Comparison of ENCODE assay signal across 18 cellular contexts in the genomic region with DNA sequence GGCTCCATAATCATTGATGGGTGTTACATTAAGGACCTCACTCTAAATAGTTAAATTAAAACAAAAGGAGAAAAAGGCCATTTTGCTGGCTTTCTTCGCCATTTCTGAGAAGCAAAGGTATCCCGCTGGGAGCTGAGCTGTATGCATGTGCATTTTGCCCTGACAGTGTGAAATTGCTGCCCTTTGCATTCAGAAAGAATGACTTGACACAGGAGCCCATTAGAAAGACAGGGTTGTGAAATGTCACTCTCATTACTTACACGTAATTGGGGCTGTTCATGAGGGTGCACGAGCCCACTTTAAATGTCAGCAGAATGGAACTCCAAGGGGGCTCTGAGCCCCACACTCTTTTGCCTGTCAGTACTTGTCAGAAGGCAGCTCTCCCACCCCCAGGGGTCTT.
DNase-seq lines count a peak whose midpoint lies in the region; ATAC-seq and TF ChIP-seq lines count a peak whose summit lies in the region.
"Had no signal": no experiment of that assay in that cellular context is flagged by ENCODE, and none has a peak within 500 bp of the region (broad histone marks: within the 10 kb centered on the region; RNA-seq: fewer than 3 reads in every experiment).

No MANE protein-coding gene starts in this region.

- H3K27me3 ChIP-seq in HUES64 (ENCODE audit: insufficient read depth, low read length) (no peaks in the 10 kb centered on the region), sigmoid colon (no peaks in the 10 kb centered on the region)

- WGBS in HUES64, result 4% methylated on average over 4 of the region's 4 CpGs
- WGBS in sigmoid colon, 2 donors, result 88 to 91% methylated on average over 4 of the region's 4 CpGs

- no peak overlapping the region for H3K4me3 Mint-ChIP-seq in T-helper 1 cell treated with Interleukin-12 subunit alpha and Interleukin-12 subunit beta and Interleukin-4 antibody, amounts not matched to agents 30 μg/mL and 1 μg/mL, for 36 hours
- H3K4me3 Mint-ChIP-seq in activated naive CD8-positive, alpha-beta T cell treated with anti-CD3 and anti-CD28 coated beads, Interleukin-2, amount 50 U/mL, for 24 hours, result no peak overlapping the region
- peak overlapping the region; percentile 33 for H3K4me3 Mint-ChIP-seq in nephron progenitor cell
- H3K4me3 Mint-ChIP-seq: effector memory CD8-positive, alpha-beta T cell had no signal

- no peaks in the 10 kb centered on the region for H3K9me3 Mint-ChIP-seq in T-helper 1 cell treated with Interleukin-12 subunit alpha and Interleukin-12 subunit beta and Interleukin-4 antibody, amounts not matched to agents 30 μg/mL and 1 μg/mL, for 36 hours
- H3K9me3 Mint-ChIP-seq in activated naive CD8-positive, alpha-beta T cell treated with anti-CD3 and anti-CD28 coated beads, Interleukin-2, amount 50 U/mL, for 24 hours, result peaks cover 10% of the 10 kb centered on the region
- H3K9me3 Mint-ChIP-seq in nephron progenitor cell, result peaks cover 16% of the 10 kb centered on the region
- H3K9me3 Mint-ChIP-seq: effector memory CD8-positive, alpha-beta T cell had no signal

- no peak for DNase-seq in T-helper 1 cell
- DNase-seq in activated naive CD8-positive, alpha-beta T cell treated with anti-CD3 and anti-CD28 coated beads, Interleukin-2, amount 50 U/mL, for 24 hours, result no peak
- no peak for DNase-seq in nephron progenitor cell
- DNase-seq in omental fat pad (ENCODE audit: low spot score), result no peak
- DNase-seq in left lobe of liver (ENCODE audit: low spot score), result no peak
- no peak for DNase-seq in sigmoid colon
- DNase-seq: activated T-cell treated with anti-CD3 and anti-CD28 coated beads, Interleukin-2, amount 50 U/mL, for 1 hour; amniotic stem cell; effector memory CD8-positive, alpha-beta T cell; NCI-H526 treated with DMSO at 0.1 percent for 48 hours; OCI-M1; SHP77; T-helper 9 cell had no signal

- no peak for TF ChIP-seq CTCF in nephron progenitor cell (IDR thresholded peaks at IDR 0.05)
- TF ChIP-seq CTCF in omental fat pad (IDR thresholded peaks at IDR 0.05), result no peak
- TF ChIP-seq CTCF in sigmoid colon (IDR thresholded peaks at IDR 0.05), result no peak

- TF ChIP-seq EP300 in sigmoid colon (IDR thresholded peaks at IDR 0.05), result no peak

- peak overlapping the region; percentile 47 for H3K27ac Mint-ChIP-seq in T-helper 1 cell treated with Interleukin-12 subunit alpha and Interleukin-12 subunit beta and Interleukin-4 antibody, amounts not matched to agents 30 μg/mL and 1 μg/mL, for 36 hours
- H3K27ac Mint-ChIP-seq in activated naive CD8-positive, alpha-beta T cell treated with anti-CD3 and anti-CD28 coated beads, Interleukin-2, amount 50 U/mL, for 24 hours, result peak overlapping the region; percentile 97
- H3K27ac Mint-ChIP-seq in nephron progenitor cell, result peak overlapping the region; percentile 81

- H3K4me1 ChIP-seq in HUES64 (ENCODE audit: insufficient read depth, low read length), result peaks cover 26% of the 10 kb centered on the region
- no peaks in the 10 kb centered on the region for H3K4me1 ChIP-seq in sigmoid colon

- H3K9ac ChIP-seq in HUES64 (ENCODE audit: low read depth, low read length), result no peak overlapping the region

- H3K9me3 ChIP-seq in HUES64 (ENCODE audit: insufficient read depth, low read depth, low read length) (no peaks in the 10 kb centered on the region), sigmoid colon (no peaks in the 10 kb centered on the region)
- H3K9me3 ChIP-seq: thoracic aorta had no signal

- H3K27ac ChIP-seq in HUES64 (ENCODE audit: low read depth, low read length), result peak overlapping the region; percentile 62; the same call in 1 of the 2 replicates
- no peak overlapping the region for H3K27ac ChIP-seq in sigmoid colon
- H3K27ac ChIP-seq: 22Rv1, thoracic aorta had no signal

- intact Hi-C loops in sigmoid colon (cut with DNase I), result no loop called here

- no peak for TF ChIP-seq POLR2A in sigmoid colon (IDR thresholded peaks at IDR 0.05)

- H3K4me1 Mint-ChIP-seq in T-helper 1 cell treated with Interleukin-12 subunit alpha and Interleukin-12 subunit beta and Interleukin-4 antibody, amounts not matched to agents 30 μg/mL and 1 μg/mL, for 36 hours (ENCODE audit: low read depth), result peaks cover 89% of the 10 kb centered on the region
- H3K4me1 Mint-ChIP-seq in activated naive CD8-positive, alpha-beta T cell treated with anti-CD3 and anti-CD28 coated beads, Interleukin-2, amount 50 U/mL, for 24 hours, result peaks cover 94% of the 10 kb centered on the region
- H3K4me1 Mint-ChIP-seq in nephron progenitor cell, result peaks cover 73% of the 10 kb centered on the region

- no peaks in the 10 kb centered on the region for H3K27me3 Mint-ChIP-seq in T-helper 1 cell treated with Interleukin-12 subunit alpha and Interleukin-12 subunit beta and Interleukin-4 antibody, amounts not matched to agents 30 μg/mL and 1 μg/mL, for 36 hours (ENCODE audit: low read depth)
- H3K27me3 Mint-ChIP-seq in activated naive CD8-positive, alpha-beta T cell treated with anti-CD3 and anti-CD28 coated beads, Interleukin-2, amount 50 U/mL, for 24 hours, result no peaks in the 10 kb centered on the region
- peaks cover 3% of the 10 kb centered on the region for H3K27me3 Mint-ChIP-seq in nephron progenitor cell (ENCODE audit: low read depth, poor library complexity)
- H3K27me3 Mint-ChIP-seq: effector memory CD8-positive, alpha-beta T cell had no signal

- no peak for ATAC-seq in activated naive CD8-positive, alpha-beta T cell treated with anti-CD3 and anti-CD28 coated beads, Interleukin-2, amount 50 U/mL, for 24 hours
- no peak for ATAC-seq in omental fat pad (ENCODE audit: low FRiP score)
- ATAC-seq in left lobe of liver, result no peak
- ATAC-seq: effector memory CD8-positive, alpha-beta T cell had no signal

- H3K36me3 Mint-ChIP-seq in T-helper 1 cell treated with Interleukin-12 subunit alpha and Interleukin-12 subunit beta and Interleukin-4 antibody, amounts not matched to agents 30 μg/mL and 1 μg/mL, for 36 hours (ENCODE audit: low read depth), result peaks cover 73% of the 10 kb centered on the region
- H3K36me3 Mint-ChIP-seq in activated naive CD8-positive, alpha-beta T cell treated with anti-CD3 and anti-CD28 coated beads, Interleukin-2, amount 50 U/mL, for 24 hours (ENCODE audit: low read depth), result peaks cover 77% of the 10 kb centered on the region
- peaks cover 29% of the 10 kb centered on the region for H3K36me3 Mint-ChIP-seq in nephron progenitor cell (ENCODE audit: low read depth)

- peak overlapping the region; percentile 11; the same call in 1 of the 2 replicates for H3K4me3 ChIP-seq in HUES64 (ENCODE audit: low read length)
- no peak overlapping the region for H3K4me3 ChIP-seq in sigmoid colon
- H3K4me3 ChIP-seq: smooth muscle cell, thoracic aorta had no signal

- 0 out of 2 replicates have a peak, but pooled peaks cover 5% of the 10 kb centered on the region for H3K36me3 ChIP-seq in HUES64 (ENCODE audit: insufficient read depth, low read length)
- H3K36me3 ChIP-seq in sigmoid colon, result no peaks in the 10 kb centered on the region
- H3K36me3 ChIP-seq: thoracic aorta had no signal

Comparison
In these comparisons a context has a peak if more than half of its experiments do, and no peak if none do; other contexts are left out.
1. H3K27ac Mint-ChIP-seq: peak in every context shown above with its lines; median percentile 97 in activated naive CD8-positive, alpha-beta T cell treated with anti-CD3 and anti-CD28 coated beads, Interleukin-2, amount 50 U/mL, for 24 hours; 81 in nephron progenitor cell; 47 in T-helper 1 cell treated with Interleukin-12 subunit alpha and Interleukin-12 subunit beta and Interleukin-4 antibody, amounts not matched to agents 30 μg/mL and 1 μg/mL, for 36 hours.